13 cellular contexts compared by ENCODE assay signal in genomic region chr1:229887043-229887822, GRCh38.
DNase-seq lines count a peak whose midpoint lies in the region; ATAC-seq and TF ChIP-seq lines count a peak whose summit lies in the region.
"Had no signal": no experiment of that assay in that cellular context is flagged by ENCODE, and none has a peak within 500 bp of the region (broad histone marks: within the 10 kb centered on the region; RNA-seq: fewer than 3 reads in every experiment).

No MANE protein-coding gene starts in this region.

- H3K9me3 ChIP-seq in left ventricle myocardium inferior (replicated peaks) (no peaks in the 10 kb centered on the region), sigmoid colon (no peaks in the 10 kb centered on the region), upper lobe of right lung (no peaks in the 10 kb centered on the region)
- H3K9me3 ChIP-seq: testis had no signal

- in situ Hi-C loops in brain microvascular endothelial cell (cut with HindIII; ENCODE audit: low pct_ligation_motif_present, low sequenced_read_pairs): no loop called here
- in situ Hi-C loops in KBM-7 (cut with MboI; ENCODE audit: low pct_unique_long_range_greater_than_20kb, low sequenced_read_pairs): no loop called here

- peak; percentile 76 for DNase-seq in Jurkat, Clone E6-1 (ENCODE audit: low read depth, low spot score)
- DNase-seq in RPMI7951 (ENCODE audit: low read depth) (peak; percentile 96), left ventricle myocardium inferior (no peak), sigmoid colon (peak; percentile 71), brain microvascular endothelial cell (no peak), KBM-7 (no peak), upper lobe of right lung (no peak)
- DNase-seq: CD8-positive, alpha-beta T cell; natural killer cell; NCI-H2029; OCI-M1; testis had no signal

- no peak for ATAC-seq in upper lobe of right lung
- ATAC-seq: activated naive CD4-positive, alpha-beta T cell treated with anti-CD3 and anti-CD28 coated beads, Interleukin-2, amount 50 U/mL, for 72 hours; CD8-positive, alpha-beta T cell; natural killer cell had no signal

- H3K27ac ChIP-seq in left ventricle myocardium inferior (replicated peaks): peak overlapping the region; percentile 86
- peak overlapping the region in 3 of 4 donors; percentile 70 to 78 (median 72) for H3K27ac ChIP-seq in sigmoid colon
- no peak overlapping the region for H3K27ac ChIP-seq in brain microvascular endothelial cell
- H3K27ac ChIP-seq in upper lobe of right lung: no peak overlapping the region

- H3K27me3 ChIP-seq in left ventricle myocardium inferior (ENCODE audit: low read depth) (peaks cover 6% of the 10 kb centered on the region), sigmoid colon (no peaks in the 10 kb centered on the region), brain microvascular endothelial cell (replicated peaks) (no peaks in the 10 kb centered on the region), upper lobe of right lung (no peaks in the 10 kb centered on the region)
- H3K27me3 ChIP-seq: testis had no signal

- peaks cover 26% of the 10 kb centered on the region for H3K4me1 ChIP-seq in left ventricle myocardium inferior
- H3K4me1 ChIP-seq in sigmoid colon: peaks cover 0 to 31% (median 17%) of the 10 kb centered on the region in 4 donors
- H3K4me1 ChIP-seq in upper lobe of right lung: no peaks in the 10 kb centered on the region

- H3K36me3 ChIP-seq in left ventricle myocardium inferior (no peaks in the 10 kb centered on the region), sigmoid colon (no peaks in the 10 kb centered on the region), brain microvascular endothelial cell (replicated peaks) (no peaks in the 10 kb centered on the region), upper lobe of right lung (no peaks in the 10 kb centered on the region)

- TF ChIP-seq EP300 in sigmoid colon (IDR thresholded peaks at IDR 0.05): no peak

- no peak for TF ChIP-seq POLR2A in sigmoid colon (IDR thresholded peaks at IDR 0.05)

- TF ChIP-seq CTCF in left ventricle myocardium inferior (IDR thresholded peaks at IDR 0.05; ENCODE audit: borderline replicate concordance) (no peak), sigmoid colon (IDR thresholded peaks at IDR 0.05) (no peak), brain microvascular endothelial cell (IDR thresholded peaks at IDR 0.05; ENCODE audit: low read depth, low read length, missing control alignments) (no peak), upper lobe of right lung (IDR thresholded peaks at IDR 0.05) (no peak)

- no peak overlapping the region for H3K4me3 ChIP-seq in Jurkat, Clone E6-1 (ENCODE audit: low read length)
- H3K4me3 ChIP-seq in left ventricle myocardium inferior: no peak overlapping the region
- H3K4me3 ChIP-seq in sigmoid colon: no peak overlapping the region
- no peak overlapping the region for H3K4me3 ChIP-seq in brain microvascular endothelial cell (ENCODE audit: low read depth, low read length)
- H3K4me3 ChIP-seq in upper lobe of right lung: no peak overlapping the region
- H3K4me3 ChIP-seq: testis had no signal

- WGBS in sigmoid colon, 2 donors: 86 to 93% methylated on average over 3 of the region's 3 CpGs

- intact Hi-C loops in left ventricle myocardium inferior (cut with micrococcal nuclease): no loop called here
- intact Hi-C loops in sigmoid colon (cut with DNase I): no loop called here
- intact Hi-C loops in upper lobe of right lung (cut with DNase I): no loop called here

Comparison
In these comparisons a context has a peak if more than half of its experiments do, and no peak if none do; other contexts are left out.
1. DNase-seq: peak in Jurkat, Clone E6-1 (single experiment), RPMI7951 (single experiment) and sigmoid colon (single experiment); none in left ventricle myocardium inferior (single experiment), brain microvascular endothelial cell (single experiment), KBM-7 (single experiment) and upper lobe of right lung (single experiment).
2. H3K27ac ChIP-seq: peak in left ventricle myocardium inferior (single experiment) and sigmoid colon (3 of 4); none in brain microvascular endothelial cell (single experiment) and upper lobe of right lung (single experiment).